ENCODE assay signal across 1 cellular context in the genomic region with DNA sequence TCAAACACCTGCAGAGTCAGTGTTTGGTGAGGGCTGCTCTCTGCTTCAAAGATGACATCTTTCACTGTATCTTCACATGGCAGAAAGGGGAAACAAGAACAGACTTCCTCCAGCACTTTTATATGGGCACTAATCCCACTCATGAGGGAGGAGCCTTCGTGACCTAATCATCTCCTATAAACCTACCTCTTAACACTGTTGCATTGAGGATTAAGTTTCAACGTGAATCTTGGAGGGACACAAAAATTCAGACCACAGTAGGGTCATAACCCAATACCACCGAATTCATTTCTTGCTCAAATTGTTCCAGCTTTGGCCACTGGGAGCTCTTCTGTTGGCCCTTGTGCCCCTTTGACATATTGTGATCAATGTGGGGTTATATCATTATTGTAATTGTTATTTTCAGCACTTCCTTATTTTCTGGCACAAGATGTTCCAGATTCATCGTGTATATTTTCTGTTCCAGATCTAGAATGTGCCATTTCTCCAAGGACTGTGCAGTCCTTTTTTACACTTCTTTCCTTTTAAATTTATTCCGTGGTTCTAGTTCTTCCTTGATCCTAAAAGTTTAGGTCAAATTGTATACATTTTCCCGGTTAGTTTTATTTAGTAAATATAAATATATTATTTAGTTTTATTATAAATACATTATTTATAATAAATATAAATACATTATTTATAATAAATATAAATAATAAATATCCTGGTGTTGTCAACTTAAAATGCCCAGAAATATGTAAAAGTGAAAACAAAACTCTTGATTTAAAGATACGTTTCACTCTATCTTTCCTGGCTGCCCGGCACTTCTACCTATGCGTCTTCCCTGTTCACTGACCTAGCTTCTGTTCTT.
TF ChIP-seq lines count a peak whose summit lies in the region.

No MANE protein-coding gene starts in this region.

TF ChIP-seq in K562, 482 proteins besides CTCF, POLR2A, EP300 and RAD21:
- no peak for TF ChIP-seq ZNF584 (CRISPR knock-in tag; IDR thresholded peaks at IDR 0.05; ENCODE audit: low read depth)
- TF ChIP-seq ZNF24 (IDR thresholded peaks at IDR 0.05), result no peak
- no peak for TF ChIP-seq ZNF224 (CRISPR knock-in tag; IDR thresholded peaks at IDR 0.05)
- peak; percentile 28; the same call in 1 of the 2 replicates for TF ChIP-seq SPI1 (IDR thresholded peaks at IDR 0.05; ENCODE audit: borderline replicate concordance, low read depth, low read length)
